In genomic region chr9:121439016-121439415, GRCh38 we compare ENCODE assay signal across 24 cellular contexts.
"Had no signal": no experiment of that assay in that cellular context is flagged by ENCODE, and none has a peak within 500 bp of the region (broad histone marks: within the 10 kb centered on the region; RNA-seq: fewer than 3 reads in every experiment).

No MANE protein-coding gene starts in this region.

- H3K4me1 ChIP-seq: neural progenitor cell, parathyroid adenoma, sigmoid colon, stomach, transverse colon, uterus had no signal

- H3K79me2 ChIP-seq: parathyroid adenoma had no signal

- H3K4me3 ChIP-seq: heart right ventricle, left ventricle myocardium inferior, lung, neural progenitor cell, right atrium auricular region, sigmoid colon, stomach, testis, thyroid gland, transverse colon, uterus had no signal

- H3K27me3 ChIP-seq: heart right ventricle, neutrophil, right atrium auricular region, stomach, testis, thyroid gland, transverse colon, uterus had no signal

- H2AFZ ChIP-seq: neural progenitor cell, parathyroid adenoma had no signal

- ATAC-seq: left colon; natural killer cell; stimulated activated naive B cell treated with anti-CD40 and anti-IgM and Interleukin-4, amounts not matched to agents 10 μg/mL and 1 μg/mL and 100 μg/mL, for 72 hours; stimulated activated naive CD8-positive, alpha-beta T cell treated with anti-CD3 and anti-CD28 coated beads, Interleukin-15, Interleukin-2, amounts not matched to agents 100 U/mL and 50 U/mL, for 24 hours had no signal

- H3K4me2 ChIP-seq: neural progenitor cell had no signal

- DNase-seq: heart right ventricle; hippocampal formation; left colon; left ventricle myocardium inferior; natural killer cell; nephron progenitor cell; occipital lobe; sigmoid colon; stimulated activated CD4-positive, alpha-beta T cell treated with anti-CD3 and anti-CD28 coated beads, Interleukin-12 subunit alpha, Interleukin-12 subunit beta, amount 100 ng/mL, for 4 hours; stimulated activated CD4-positive, alpha-beta T cell treated with anti-CD3 and anti-CD28 coated beads, Interleukin-15, amount 100 ng/mL, for 24 hours; stimulated activated CD4-positive, alpha-beta T cell treated with anti-CD3 and anti-CD28 coated beads, Interleukin-2, amount 100 ng/mL, for 24 hours; stimulated activated CD4-positive, alpha-beta T cell treated with anti-CD3 and anti-CD28 coated beads, Interleukin-4, amount 100 ng/mL, for 1 hour; stimulated activated naive B cell treated with anti-CD40 and anti-IgM and Interleukin-4, amounts not matched to agents 10 μg/mL and 1 μg/mL and 100 μg/mL, for 72 hours; stimulated activated naive CD8-positive, alpha-beta T cell treated with anti-CD3 and anti-CD28 coated beads, Interleukin-15, Interleukin-2, amounts not matched to agents 100 U/mL and 50 U/mL, for 24 hours; stomach; testis; thyroid gland; transverse colon; uterus had no signal

- H3K27ac ChIP-seq: heart right ventricle, left ventricle myocardium inferior, neural progenitor cell, neutrophil, parathyroid adenoma, sigmoid colon, stomach, testis, thyroid gland, transverse colon, uterus had no signal

- H3K9ac ChIP-seq: neural progenitor cell, parathyroid adenoma had no signal

- H3K9me3 ChIP-seq: heart right ventricle, left ventricle myocardium inferior, neutrophil, right atrium auricular region, sigmoid colon, stomach, testis, thyroid gland, transverse colon, uterus had no signal

- H3K36me3 ChIP-seq: heart right ventricle, left ventricle myocardium inferior, neural progenitor cell, neutrophil, right atrium auricular region, sigmoid colon, stomach, thyroid gland, transverse colon, uterus had no signal
